8 cellular contexts compared by ENCODE assay signal in the genomic region with DNA sequence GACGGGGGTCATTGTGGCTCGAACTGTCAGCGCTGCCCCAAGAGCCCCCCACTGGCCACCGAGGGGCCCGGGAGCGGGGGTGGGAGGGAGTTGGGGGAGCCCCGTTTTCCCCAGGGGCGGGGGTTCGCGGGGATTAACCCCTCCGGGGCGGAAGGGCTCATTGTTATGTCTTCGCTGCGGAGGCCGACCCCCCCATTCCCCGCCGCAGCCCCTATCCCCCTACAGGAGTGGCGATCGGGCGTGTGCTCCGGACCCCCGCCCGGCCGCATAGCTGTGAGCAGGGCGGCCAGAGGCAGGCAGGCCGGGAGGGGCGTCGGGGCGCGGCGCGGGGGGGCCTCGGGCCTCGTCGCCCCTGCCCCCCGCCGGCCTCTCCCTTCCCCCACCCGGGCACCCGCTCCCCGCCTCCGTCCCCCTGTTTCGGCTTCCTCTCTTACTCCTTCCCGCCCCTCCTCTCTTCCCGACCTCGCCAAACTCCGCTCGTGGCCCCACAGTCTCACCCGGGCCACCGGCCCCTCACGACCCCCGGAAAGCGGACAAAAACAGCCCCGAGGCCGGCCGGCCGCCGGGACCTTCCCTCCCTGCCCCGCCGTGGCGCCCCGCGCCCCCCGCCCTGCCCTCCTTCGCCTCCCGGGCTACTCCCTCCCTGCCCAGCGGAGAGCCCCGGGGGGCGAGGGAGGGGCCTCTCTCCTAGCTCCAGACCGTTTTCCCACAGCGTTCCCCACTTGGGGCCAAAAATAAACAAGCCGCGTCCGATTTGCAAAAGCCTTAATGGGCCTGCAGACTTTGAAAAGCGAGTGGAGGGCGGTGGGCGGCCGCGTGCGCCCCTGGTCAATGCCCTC. TPM values are rescaled to one million over a fixed set of nuclear protein-coding genes. Genes with fewer than 3 reads are reported as not detected.
DNase-seq lines count a peak whose midpoint lies in the region; ATAC-seq and TF ChIP-seq lines count a peak whose summit lies in the region.

No MANE protein-coding gene starts in this region.

- H3K4me1 ChIP-seq in esophagus (ENCODE audit: control insufficient read depth in 2 of 2, insufficient read depth in 2 of 2, low read length in 1 of 2) = no peaks in the 10 kb centered on the region
- peaks cover 53% of the 10 kb centered on the region for H3K4me1 ChIP-seq in vagina

- peak overlapping the region; percentile 72 for H3K4me3 ChIP-seq in AG04450 (ENCODE audit: low read depth, low read length)
- peak overlapping the region; percentile 83 to 98 for H3K4me3 ChIP-seq in esophagus (ENCODE audit: low read depth in 1 of 2, low read length in 2 of 2)
- peak overlapping the region; percentile 69 to 98 for H3K4me3 ChIP-seq in vagina

- ATAC-seq in HG03442 (IDR thresholded peaks at IDR 0.05; ENCODE audit: unreplicated experiment) = peak; percentile 3
- ATAC-seq in naive B cell (ENCODE audit: low read depth in 2 of 2) = peak; percentile 16 to 20

- H3K27me3 Mint-ChIP-seq in naive B cell = no peaks in the 10 kb centered on the region

- H3K27ac ChIP-seq in AG04450 (ENCODE audit: low read depth, low read length) = no peak overlapping the region
- H3K27ac ChIP-seq in esophagus (ENCODE audit: low read depth in 2 of 2, low read length in 1 of 2) = peak overlapping the region; percentile 78 to 86
- peak overlapping the region; percentile 92 for H3K27ac ChIP-seq in vagina

- H3K4me3 Mint-ChIP-seq in naive B cell = peak overlapping the region; percentile 92 to 100 (median 98)

- peaks cover 0 to 8% of the 10 kb centered on the region in 2 donors for H3K36me3 Mint-ChIP-seq in naive B cell

- POLR2A ChIA-PET in AG04450 (lab: Yijun Ruan, JAX) = interaction anchor here (0.6 to 0.7 kb wide), 2 partner anchors 36 to 45 kb away, joined by 3 to 5 read pairs; no protein-coding TSS in a partner anchor

- TF ChIP-seq POLR2A in vagina (IDR thresholded peaks at IDR 0.05) = no peak

- intact Hi-C loops in vagina (cut with DNase I) = loop anchor here (2.0 to 10.0 kb wide), 2 partner anchors 58 to 602 kb away; partner anchors contain the start of gene UBE2E2

- peak overlapping the region; percentile 98 to 100 (median 98) for H3K27ac Mint-ChIP-seq in naive B cell

- DNase-seq in AG04450 (ENCODE audit: low read depth, low spot score) (no peak), GM19238 (ENCODE audit: insufficient read length, low spot score) (peak; percentile 32), naive B cell (no peak), vagina (ENCODE audit: extremely low spot score in 2 of 2) (no peak), NCI-H187 (lab: John Stamatoyannopoulos, UW) (no peak)
- DNase-seq in activated CD8-positive, alpha-beta memory T cell treated with anti-CD3 and anti-CD28 coated beads for 24 hours = peak; percentile 67

- WGBS in esophagus, 2 donors = 2 to 3% methylated on average over 38 to 79 of the region's 79 CpGs

- H3K4me1 Mint-ChIP-seq in naive B cell = peaks cover 47 to 54% (median 50%) of the 10 kb centered on the region in 3 donors

- TF ChIP-seq CTCF in AG04450 (IDR thresholded peaks at IDR 0.05; ENCODE audit: low read depth, low read length) (no peak), vagina (IDR thresholded peaks at IDR 0.05) (no peak)

- H3K9me3 ChIP-seq in AG04450 (ENCODE audit: control insufficient read depth, insufficient read depth, low read length) (no peaks in the 10 kb centered on the region), esophagus (ENCODE audit: control insufficient read depth in 2 of 2, insufficient read depth in 1 of 2, low read depth in 1 of 2, low read length in 1 of 2) (no peaks in the 10 kb centered on the region), vagina (no peaks in the 10 kb centered on the region)

- H3K27me3 ChIP-seq in AG04450 (ENCODE audit: control insufficient read depth, insufficient read depth, low read length) (no peaks in the 10 kb centered on the region), esophagus (ENCODE audit: control insufficient read depth in 1 of 2, insufficient read depth in 2 of 2, low read length in 2 of 2) (no peaks in the 10 kb centered on the region), vagina (no peaks in the 10 kb centered on the region)

- no peaks in the 10 kb centered on the region for H3K36me3 ChIP-seq in esophagus (ENCODE audit: control insufficient read depth in 2 of 2, insufficient read depth in 2 of 2, low read length in 1 of 2)
- H3K36me3 ChIP-seq in vagina = no peaks in the 10 kb centered on the region

- no peaks in the 10 kb centered on the region for H3K9me3 Mint-ChIP-seq in naive B cell

- CTCF ChIA-PET in AG04450 (lab: Charles Lee) = interaction anchor here (1.5 kb wide), 1 partner anchor 157 kb away, joined by 4 read pairs; no protein-coding TSS in a partner anchor

RNA-seq across cellular contexts. Expression of gene UBE2E1, which starts 0.8 kb away (rescaled TPM):
- polyA plus RNA-seq in AG04450 (2011; rRNA removed) (107 and 134 TPM in 2 replicates), esophagus (100 to 1,000 TPM in 1 of 2 donors, 10 to 100 TPM in 1; 86.1 to 102 TPM), naive B cell (ENCODE audit: low read depth in 6 of 6) (10 to 100 TPM in 5 of 6 donors, 1 to 10 TPM in 1; 8.7 to 33.7 (median 18.1) TPM)
- polyA minus RNA-seq in AG04450 (2011; rRNA and poly(A)+ RNA removed) = 49.0 and 51.8 TPM in 2 replicates
- total RNA-seq in vagina = 124 TPM

Comparison
In these comparisons a context has a peak if more than half of its experiments do, and no peak if none do; other contexts are left out.
1. DNase-seq: peak in GM19238 (single experiment) and activated CD8-positive, alpha-beta memory T cell treated with anti-CD3 and anti-CD28 coated beads for 24 hours (single experiment); none in AG04450 (single experiment), naive B cell (single experiment), vagina (0 of 2) and NCI-H187 (0 of 2).
2. Peak in every context shown above with its lines, with median percentiles within 50 percentile points of each other: H3K4me3 ChIP-seq.